24 cellular contexts compared by ENCODE assay signal in the genomic region with DNA sequence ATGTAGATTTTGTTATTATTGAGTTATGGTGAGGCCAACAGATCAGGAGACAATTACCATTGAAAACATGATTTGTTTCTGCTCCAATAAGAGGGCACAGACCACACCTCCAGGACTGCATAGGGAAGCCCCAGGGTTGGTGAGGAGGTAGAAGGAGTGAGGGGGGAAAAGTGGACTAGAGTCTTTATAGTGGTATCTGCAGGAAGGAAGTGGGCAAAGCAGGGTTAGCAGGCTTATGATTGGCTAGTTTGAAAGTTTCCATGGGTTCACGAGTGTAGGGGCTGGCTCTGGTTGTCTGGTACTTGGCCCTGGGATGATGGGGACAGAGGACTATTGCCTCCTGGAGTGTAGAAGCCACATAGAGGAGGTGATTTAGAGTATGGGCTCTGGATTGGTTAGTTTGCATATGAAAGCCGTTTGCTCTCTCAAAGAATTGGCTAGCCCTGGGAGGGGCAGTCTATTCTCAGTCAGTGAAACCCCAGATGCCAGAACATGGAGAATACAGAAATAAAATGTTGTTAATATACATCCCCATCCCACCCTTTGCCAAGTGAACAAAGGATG.
"Had no signal": no experiment of that assay in that cellular context is flagged by ENCODE, and none has a peak within 500 bp of the region (broad histone marks: within the 10 kb centered on the region; RNA-seq: fewer than 3 reads in every experiment).

No MANE protein-coding gene starts in this region.

- H3K27ac ChIP-seq: esophagus squamous epithelium, gastroesophageal sphincter, left ventricle myocardium inferior, psoas muscle, right lobe of liver, stomach, thoracic aorta had no signal

- H3K27me3 Mint-ChIP-seq: dendritic cell treated with granulocyte-macrophage colony-stimulating factor and Interleukin-4, amounts not matched to agents 40 ng/mL and 50 ng/mL, for 4 days; effector memory CD8-positive, alpha-beta T cell had no signal

- DNase-seq: effector memory CD8-positive, alpha-beta T cell; esophagus squamous epithelium; foreskin fibroblast; glutamatergic neuron; immature natural killer cell; left ventricle myocardium inferior; mesendoderm; naive B cell; psoas muscle; retina; right lobe of liver; stimulated activated CD4-positive, alpha-beta T cell treated with anti-CD3 and anti-CD28 coated beads, Interleukin-4, amount 100 ng/mL, for 1 hour; stimulated activated CD8-positive, alpha-beta memory T cell treated with anti-CD3 and anti-CD28 coated beads, Interleukin-4, amount 100 ng/mL, for 48 hours; stomach; substantia nigra; trophoblast cell had no signal

- H3K4me1 ChIP-seq: esophagus squamous epithelium, gastroesophageal sphincter, left ventricle myocardium inferior, psoas muscle, right lobe of liver, stomach had no signal

- H3K9me3 Mint-ChIP-seq: dendritic cell treated with granulocyte-macrophage colony-stimulating factor and Interleukin-4, amounts not matched to agents 40 ng/mL and 50 ng/mL, for 4 days; effector memory CD8-positive, alpha-beta T cell; immature natural killer cell; naive B cell; nephron; stimulated activated effector memory CD8-positive, alpha-beta T cell treated with anti-CD3 and anti-CD28 coated beads, Interleukin-12 subunit alpha, Interleukin-12 subunit beta, amount 100 ng/mL, for 72 hours had no signal

- H3K4me1 Mint-ChIP-seq: naive B cell, nephron had no signal

- FAIRE-seq: colon, keratinocyte had no signal

- H3K4me3 Mint-ChIP-seq: dendritic cell treated with granulocyte-macrophage colony-stimulating factor and Interleukin-4, amounts not matched to agents 40 ng/mL and 50 ng/mL, for 4 days; effector memory CD8-positive, alpha-beta T cell; immature natural killer cell; nephron; stimulated activated effector memory CD8-positive, alpha-beta T cell treated with anti-CD3 and anti-CD28 coated beads, Interleukin-12 subunit alpha, Interleukin-12 subunit beta, amount 100 ng/mL, for 72 hours had no signal

- H3K36me3 Mint-ChIP-seq: immature natural killer cell; naive B cell; stimulated activated effector memory CD8-positive, alpha-beta T cell treated with anti-CD3 and anti-CD28 coated beads, Interleukin-12 subunit alpha, Interleukin-12 subunit beta, amount 100 ng/mL, for 72 hours had no signal

- H3K27ac Mint-ChIP-seq: dendritic cell treated with granulocyte-macrophage colony-stimulating factor and Interleukin-4, amounts not matched to agents 40 ng/mL and 50 ng/mL, for 4 days; effector memory CD8-positive, alpha-beta T cell; immature natural killer cell; nephron; stimulated activated effector memory CD8-positive, alpha-beta T cell treated with anti-CD3 and anti-CD28 coated beads, Interleukin-12 subunit alpha, Interleukin-12 subunit beta, amount 100 ng/mL, for 72 hours had no signal

- H3K27me3 ChIP-seq: esophagus squamous epithelium, gastroesophageal sphincter, right lobe of liver, stomach had no signal

- H3K36me3 ChIP-seq: esophagus squamous epithelium, gastroesophageal sphincter, left ventricle myocardium inferior, right lobe of liver, stomach had no signal

- ATAC-seq: effector memory CD8-positive, alpha-beta T cell; gastroesophageal sphincter; psoas muscle; right lobe of liver; stimulated activated effector memory CD8-positive, alpha-beta T cell treated with anti-CD3 and anti-CD28 coated beads, Interleukin-12 subunit alpha, Interleukin-12 subunit beta, amount 100 ng/mL, for 72 hours had no signal

- H3K9me3 ChIP-seq: esophagus squamous epithelium, gastroesophageal sphincter, left ventricle myocardium inferior, psoas muscle, right lobe of liver, stomach, thoracic aorta had no signal

- H3K4me3 ChIP-seq: esophagus squamous epithelium, gastroesophageal sphincter, left ventricle myocardium inferior, lung, psoas muscle, right lobe of liver, stomach, thoracic aorta had no signal
